ENCODE assay signal across 24 cellular contexts in the genomic region with DNA sequence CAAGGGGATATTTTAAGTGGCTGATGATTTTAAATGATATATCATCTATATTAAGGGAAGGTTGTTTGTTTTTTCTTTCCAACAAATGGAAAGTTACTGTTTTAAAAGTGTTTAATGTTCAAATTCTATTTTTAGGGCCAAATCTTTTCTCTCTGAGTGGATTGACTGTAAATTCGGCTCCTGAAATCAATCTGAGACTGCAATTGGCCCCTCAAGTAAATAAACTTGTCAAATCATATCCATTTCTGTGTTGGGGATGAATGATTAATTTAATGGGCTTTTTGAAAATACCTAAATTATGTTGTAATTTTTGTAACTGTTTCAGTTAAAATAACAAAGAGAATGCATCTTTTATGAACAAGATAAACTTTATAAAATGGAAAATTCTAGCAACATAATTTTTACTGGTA. TPM values are rescaled to one million over a fixed set of nuclear protein-coding genes. Genes with fewer than 3 reads are reported as not detected.
DNase-seq lines count a peak whose midpoint lies in the region; ATAC-seq, FAIRE-seq and TF ChIP-seq lines count a peak whose summit lies in the region.
"Had no signal": no experiment of that assay in that cellular context is flagged by ENCODE, and none has a peak within 500 bp of the region (broad histone marks: within the 10 kb centered on the region; RNA-seq: fewer than 3 reads in every experiment).

No MANE protein-coding gene starts in this region.

- no peak overlapping the region for H2AFZ ChIP-seq in IMR-90 (replicated peaks; ENCODE audit: low read length, poor library complexity)
- H2AFZ ChIP-seq: parathyroid adenoma, PC-9 had no signal

- peak overlapping the region; percentile 93 for H2BK5ac ChIP-seq in IMR-90 (ENCODE audit: low read depth, low read length, poor library complexity, severe bottlenecking)

- BruUV-seq in IMR-90 (replicated peaks; lab: Mats Ljungman, UMichigan) = no TSS peak

- H3K18ac ChIP-seq in IMR-90 (ENCODE audit: low read depth, low read length) = no peak overlapping the region

- no peak overlapping the region for H3K56ac ChIP-seq in IMR-90 (ENCODE audit: extremely low read depth, insufficient read depth, low read length)

- H3K4me1 ChIP-seq in A549 = no peaks in the 10 kb centered on the region
- H3K4me1 ChIP-seq in IMR-90 (ENCODE audit: control insufficient read depth, insufficient read depth, low read length) = peaks cover 8% of the 10 kb centered on the region
- peaks cover 3% of the 10 kb centered on the region for H3K4me1 ChIP-seq in endodermal cell (ENCODE audit: control insufficient read depth, insufficient read depth, low read length)
- H3K4me1 ChIP-seq: parathyroid adenoma had no signal

- H3K27ac Mint-ChIP-seq in endodermal cell (no peak overlapping the region), nephron progenitor cell (peak overlapping the region; percentile 81), T-helper 17 cell (no peak overlapping the region)
- H3K27ac Mint-ChIP-seq: activated T-helper 2 cell treated with anti-CD3 and anti-CD28 coated beads, Interferon-gamma antibody, Interleukin-2, Interleukin-4, amounts not matched to agents 10 μg/mL and 5 μg/mL and 100 μg/mL, durations not matched to agents 14 hours and 24 hours and 36 hours; CD4-positive, alpha-beta memory T cell; stimulated activated memory B cell treated with anti-CD40 and anti-IgM and Interleukin-4, amounts not matched to agents 10 μg/mL and 1 μg/mL and 100 μg/mL, for 72 hours had no signal

- H2AK9ac ChIP-seq in IMR-90 (replicated peaks; ENCODE audit: low read depth, low read length, poor library complexity) = no peak overlapping the region

- H3K4me2 ChIP-seq in A549 (no peak overlapping the region), IMR-90 (ENCODE audit: low read depth, low read length) (peak overlapping the region; percentile 97)
- H3K4me2 ChIP-seq: KMS-11, PC-9 had no signal

- 23% methylated on average over 1 of the region's 1 CpG for WGBS in A549 (ENCODE audit: missing lambda C conversion rate)
- no CpG with 5 or more reads among the region's 1 CpG for WGBS in IMR-90 (ENCODE audit: extremely low coverage in 2 of 2, insufficient read length in 1 of 2), 2 experiments
- 81% methylated on average over 1 of the region's 1 CpG; no CpG with 5 or more reads in 1 of the 2 experiments for WGBS in endodermal cell (ENCODE audit: insufficient coverage in 1 of 2, insufficient read length in 1 of 2), 2 experiments

- in situ Hi-C loops in IMR-90 (cut with MboI; ENCODE audit: low sequenced_read_pairs) = loop anchor here (10.0 kb wide), 1 partner anchor 1326 kb away; no protein-coding TSS in a partner anchor

- peak overlapping the region; percentile 27; the same call in 1 of the 2 replicates for H3K9ac ChIP-seq in IMR-90 (ENCODE audit: low read depth, low read length)
- no peak overlapping the region for H3K9ac ChIP-seq in endodermal cell (ENCODE audit: extremely low read depth, low read length, poor library complexity, severe bottlenecking)
- H3K9ac ChIP-seq: KMS-11, parathyroid adenoma had no signal

- no peaks in the 10 kb centered on the region for H3K36me3 ChIP-seq in IMR-90 (ENCODE audit: control insufficient read depth, insufficient read depth, low read length)
- no peaks in the 10 kb centered on the region for H3K36me3 ChIP-seq in endodermal cell (ENCODE audit: control insufficient read depth, insufficient read depth, low read length)
- H3K36me3 ChIP-seq: tibial nerve had no signal

- H2BK20ac ChIP-seq in IMR-90 (ENCODE audit: low read depth, low read length) = no peak overlapping the region

- H4K20me1 ChIP-seq in IMR-90 (ENCODE audit: insufficient read depth, low read length) = no peaks in the 10 kb centered on the region

- dilution Hi-C loops in IMR-90 (cut with HindIII; ENCODE audit: low sequenced_read_pairs, unreplicated experiment) = no loop called here

- H4K91ac ChIP-seq in IMR-90 (ENCODE audit: insufficient read depth, low read depth, low read length) = no peak overlapping the region

- no peak overlapping the region for H3K14ac ChIP-seq in IMR-90 (replicated peaks; ENCODE audit: low read depth, low read length)

- CTCF ChIA-PET in A549 (lab: Yijun Ruan, JAX) = interaction anchor here (1.1 to 3.6 kb wide), 5 partner anchors 287 to 1328 kb away, joined by 3 to 48 read pairs (median 5); a partner anchor contains a TSS
- CTCF ChIA-PET in IMR-90 (lab: Yijun Ruan, JAX) = no interaction called here

- H3K36me3 Mint-ChIP-seq in endodermal cell (ENCODE audit: low read depth) (no peaks in the 10 kb centered on the region), nephron progenitor cell (ENCODE audit: low read depth) (peaks cover 4% of the 10 kb centered on the region), T-helper 17 cell (ENCODE audit: low read depth) (peaks cover 6% of the 10 kb centered on the region)
- H3K36me3 Mint-ChIP-seq: CD4-positive, alpha-beta memory T cell; stimulated activated memory B cell treated with anti-CD40 and anti-IgM and Interleukin-4, amounts not matched to agents 10 μg/mL and 1 μg/mL and 100 μg/mL, for 72 hours had no signal

- POLR2A ChIA-PET in A549 (lab: Yijun Ruan, JAX) = interaction anchor here (0.5 kb wide), 1 partner anchor 439 kb away, joined by 3 read pairs; no protein-coding TSS in a partner anchor
- POLR2A ChIA-PET in IMR-90 (lab: Charles Lee; ENCODE audit: unreplicated experiment) = interaction anchor here (0.7 kb wide), 1 partner anchor 16 kb away, joined by 7 read pairs; no protein-coding TSS in a partner anchor

- no peak overlapping the region for H2BK15ac ChIP-seq in IMR-90 (ENCODE audit: low read depth, low read length)

- H3K9me3 ChIP-seq in A549 (no peaks in the 10 kb centered on the region), IMR-90 (ENCODE audit: control insufficient read depth, insufficient read depth, low read length) (no peaks in the 10 kb centered on the region), endodermal cell (ENCODE audit: control insufficient read depth, low read length) (no peaks in the 10 kb centered on the region), T-helper 17 cell (ENCODE audit: control insufficient read depth, low read length, poor library complexity, severe bottlenecking) (no peaks in the 10 kb centered on the region)

- no peak overlapping the region for H4K8ac ChIP-seq in IMR-90 (ENCODE audit: low read depth in 2 of 2, low read length in 2 of 2)

- H3K4me3 Mint-ChIP-seq in endodermal cell = no peak overlapping the region
- H3K4me3 Mint-ChIP-seq in nephron progenitor cell = peak overlapping the region; percentile 90
- H3K4me3 Mint-ChIP-seq in T-helper 17 cell = no peak overlapping the region
- H3K4me3 Mint-ChIP-seq: stimulated activated memory B cell treated with anti-CD40 and anti-IgM and Interleukin-4, amounts not matched to agents 10 μg/mL and 1 μg/mL and 100 μg/mL, for 72 hours had no signal

- TF ChIP-seq RAD21 in A549 (conservative IDR thresholded peaks at IDR 0.05 in 1 of 2, IDR thresholded peaks at IDR 0.05 in 1 of 2) (no peak), IMR-90 (IDR thresholded peaks at IDR 0.05; ENCODE audit: low read length) (no peak)

- ATAC-seq in A549 = no peak
- ATAC-seq in IMR-90 (ENCODE audit: low read depth) = no peak
- ATAC-seq in T-helper 17 cell = no peak
- ATAC-seq in GM21515 (IDR thresholded peaks at IDR 0.05; ENCODE audit: unreplicated experiment) = no peak
- no peak for ATAC-seq in HG02623 (IDR thresholded peaks at IDR 0.05; ENCODE audit: unreplicated experiment)
- ATAC-seq: left cardiac atrium; stimulated activated memory B cell treated with anti-CD40 and anti-IgM and Interleukin-4, amounts not matched to agents 10 μg/mL and 1 μg/mL and 100 μg/mL, for 72 hours had no signal

- H3K4me1 Mint-ChIP-seq in endodermal cell (peaks cover 27% of the 10 kb centered on the region), nephron progenitor cell (peaks cover 74% of the 10 kb centered on the region), T-helper 17 cell (peaks cover 13% of the 10 kb centered on the region)

- TF ChIP-seq CTCF in A549 (IDR thresholded peaks at IDR 0.05) (no peak), IMR-90 (conservative IDR thresholded peaks at IDR 0.05; ENCODE audit: low read depth, low read length) (no peak), endodermal cell (conservative IDR thresholded peaks at IDR 0.05) (no peak), nephron progenitor cell (IDR thresholded peaks at IDR 0.05) (no peak)

- peaks cover 8% of the 10 kb centered on the region; the same call in 1 of the 2 replicates for H3K9me1 ChIP-seq in IMR-90 (ENCODE audit: insufficient read depth, low read length)

- H3K27ac ChIP-seq in A549 = no peak overlapping the region
- H3K27ac ChIP-seq in IMR-90 (ENCODE audit: insufficient read depth, low read length) = no peak overlapping the region; the same call in 1 of the 2 replicates
- no peak overlapping the region for H3K27ac ChIP-seq in endodermal cell (ENCODE audit: low read depth, low read length)
- H3K27ac ChIP-seq: coronary artery, epithelial cell of prostate, KMS-11, parathyroid adenoma, PC-9, tibial nerve had no signal

- no peak overlapping the region for H3K4ac ChIP-seq in IMR-90 (ENCODE audit: low read depth, low read length)

- peak overlapping the region; percentile 17; the same call in 1 of the 2 replicates for H2BK120ac ChIP-seq in IMR-90 (ENCODE audit: low read depth, low read length)

- H3K27me3 ChIP-seq in IMR-90 (ENCODE audit: control insufficient read depth, insufficient read depth, low read length) = no peaks in the 10 kb centered on the region
- peaks cover 29% of the 10 kb centered on the region for H3K27me3 ChIP-seq in endodermal cell (ENCODE audit: control insufficient read depth, insufficient read depth, low read length, poor library complexity, severe bottlenecking)

- no peak for TF ChIP-seq EP300 in A549 (IDR thresholded peaks at IDR 0.05)

- H3K23ac ChIP-seq in IMR-90 (ENCODE audit: low read depth, low read length) = no peak overlapping the region

- H3K79me1 ChIP-seq in IMR-90 (ENCODE audit: low read depth in 1 of 2, low read length in 2 of 2) = peaks cover 8 to 38% of the 10 kb centered on the region in 2 experiments

- DNase-seq in A549 (ENCODE audit: low read depth in 1 of 2, low spot score in 1 of 2) = no peak
- DNase-seq in IMR-90 = no peak
- DNase-seq in endodermal cell = no peak
- DNase-seq in nephron progenitor cell = no peak
- DNase-seq in T-helper 17 cell = no peak
- DNase-seq in activated T-cell treated with anti-CD3 and anti-CD28 coated beads, Interleukin-2, amount 50 U/mL, for 1 hour = no peak
- DNase-seq: CD4-positive, alpha-beta memory T cell; DMS79 treated with DMSO at 0.1 percent for 48 hours; left cardiac atrium; NCI-H1105 treated with DMSO at 0.1 percent for 48 hours; NCI-H526 treated with DMSO at 0.1 percent for 48 hours; PC-9; stimulated activated CD4-positive, alpha-beta T cell treated with anti-CD3 and anti-CD28 coated beads, Interleukin-12 subunit alpha, Interleukin-12 subunit beta, amount 100 ng/mL, for 4 hours; SW 1271 had no signal

- FAIRE-seq in A549 (lab: Jason Lieb, UNC) = peak; percentile 49

- H2AK5ac ChIP-seq in IMR-90 (ENCODE audit: low read depth, low read length) = no peak overlapping the region

- H3K27me3 Mint-ChIP-seq in endodermal cell (ENCODE audit: insufficient read depth) = peaks cover 54% of the 10 kb centered on the region
- peaks cover 4% of the 10 kb centered on the region for H3K27me3 Mint-ChIP-seq in nephron progenitor cell (ENCODE audit: low read depth, poor library complexity)
- H3K27me3 Mint-ChIP-seq in T-helper 17 cell = peaks cover 65% of the 10 kb centered on the region

- no peak overlapping the region for H3K4me3 ChIP-seq in A549
- H3K4me3 ChIP-seq in IMR-90 (ENCODE audit: insufficient read depth, low read depth, low read length) = peak overlapping the region; percentile 93
- H3K4me3 ChIP-seq in endodermal cell (ENCODE audit: low read length) = peak overlapping the region; percentile 86
- H3K4me3 ChIP-seq: coronary artery, PC-9, tibial nerve had no signal

- TF ChIP-seq POLR2A in A549 (IDR thresholded peaks at IDR 0.05; ENCODE audit: low read length) (no peak), IMR-90 (IDR thresholded peaks at IDR 0.05; ENCODE audit: low read depth, low read length) (no peak)

- no peak overlapping the region for H4K5ac ChIP-seq in IMR-90 (ENCODE audit: low read depth, low read length)

- intact Hi-C loops in IMR-90 (cut with micrococcal nuclease) = loop anchor here (2.0 to 10.0 kb wide), 5 partner anchors 288 to 1573 kb away; no protein-coding TSS in a partner anchor

- no peaks in the 10 kb centered on the region for H3K9me3 Mint-ChIP-seq in endodermal cell
- peaks cover 5% of the 10 kb centered on the region for H3K9me3 Mint-ChIP-seq in nephron progenitor cell
- H3K9me3 Mint-ChIP-seq: activated T-helper 2 cell treated with anti-CD3 and anti-CD28 coated beads, Interferon-gamma antibody, Interleukin-2, Interleukin-4, amounts not matched to agents 10 μg/mL and 5 μg/mL and 100 μg/mL, durations not matched to agents 14 hours and 24 hours and 36 hours; stimulated activated memory B cell treated with anti-CD40 and anti-IgM and Interleukin-4, amounts not matched to agents 10 μg/mL and 1 μg/mL and 100 μg/mL, for 72 hours had no signal

RNA-seq across cellular contexts. Expression of a gene that starts 2.6 kb away (rescaled TPM):
- polyA plus RNA-seq in A549 (2011; rRNA removed) = 0.15 TPM in 1 of 2 replicates, not detected in the other
- not detected in 2 replicates for polyA plus RNA-seq in A549 (2012; cell fraction: cytosol; rRNA removed)
- polyA plus RNA-seq in A549 (2012; cell fraction: nucleus; rRNA removed) = 0.13 TPM in 1 of 2 replicates, not detected in the other
- 0.04 to 0.17 TPM in 2 of 3 replicates, not detected in the other for polyA plus RNA-seq in A549 (2017; fragmentation: RNase III; extraction: RNeasy Plus Mini Kit Qiagen cat#74134 plus additional on column Dnase treatment)
- polyA minus RNA-seq in A549 (2011; rRNA and poly(A)+ RNA removed) = not detected in 2 replicates
- total RNA-seq in IMR-90 (2012; rRNA removed) = 7.5 and 9.0 TPM in 2 replicates
- 8.8 and 11.9 TPM in 2 replicates for polyA plus RNA-seq in IMR-90 (2012; rRNA removed)
- polyA plus RNA-seq in IMR-90 (2012; cell fraction: cytosol; rRNA removed) = 4.1 and 14.2 TPM in 2 replicates
- 16.3 and 27.2 TPM in 2 replicates for polyA plus RNA-seq in IMR-90 (2012; cell fraction: nucleus; rRNA removed; ENCODE audit: low replicate concordance)
- 1 to 10 TPM; 1.9 to 2.4 TPM for total RNA-seq in endodermal cell
- 4.1 TPM for polyA plus RNA-seq in endodermal cell (2013, experiment 1 of 2)
- polyA plus RNA-seq in endodermal cell (2013, experiment 2 of 2) = 4.3 TPM
- 1 to 10 TPM in 1 of 2 donors, not detected in 1; 1.4 TPM for total RNA-seq in T-helper 17 cell
- total RNA-seq: A673, PC-9 had no signal
